3 cellular contexts compared by ENCODE assay signal in genomic region chr12:106679576-106679975, GRCh38.
"Had no signal": no experiment of that assay in that cellular context is flagged by ENCODE, and none has a peak within 500 bp of the region (broad histone marks: within the 10 kb centered on the region; RNA-seq: fewer than 3 reads in every experiment).

No MANE protein-coding gene starts in this region.

- DNase-seq: GDM1, GF-D8 had no signal

- ATAC-seq: GM12878 had no signal

- H3K4me3 ChIP-seq: GM12878 had no signal
